Comparison of ENCODE assay signal across 8 cellular contexts in the genomic region with DNA sequence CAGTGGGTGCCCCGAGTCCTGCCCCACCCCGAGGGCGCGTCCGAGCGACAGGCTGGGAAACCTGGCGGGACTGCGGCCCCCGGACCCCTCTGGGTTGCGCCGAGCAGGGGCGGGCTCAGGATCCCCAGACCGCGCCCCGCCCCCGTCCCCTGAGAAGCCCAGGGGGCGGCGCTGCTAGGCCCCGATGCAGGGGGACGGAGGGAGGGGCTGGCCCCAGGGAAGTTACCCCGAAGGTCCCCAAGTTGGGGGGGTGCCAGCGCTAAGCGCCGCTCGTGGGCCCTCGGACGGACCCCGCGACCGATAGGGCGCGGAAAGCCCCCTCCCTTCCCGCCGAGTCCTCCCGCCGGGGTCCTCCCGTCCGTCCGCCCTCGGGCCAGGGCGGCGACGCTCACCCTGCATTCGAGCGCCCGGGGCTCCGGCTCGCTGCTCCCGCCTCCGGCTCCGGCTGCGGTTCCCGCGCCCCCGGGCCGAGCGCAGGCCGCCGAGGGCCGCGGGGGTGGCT. TPM values are rescaled to one million over a fixed set of nuclear protein-coding genes. Genes with fewer than 3 reads are reported as not detected.
A peak's percentile ranks its signal among the peaks of the same experiment; 100 is the strongest.
DNase-seq lines count a peak whose midpoint lies in the region; ATAC-seq, FAIRE-seq and TF ChIP-seq lines count a peak whose summit lies in the region.

No MANE protein-coding gene starts in this region.

- H3K27ac ChIP-seq in brain microvascular endothelial cell: no peak overlapping the region
- no peak overlapping the region for H3K27ac ChIP-seq in right lobe of liver

- H3K27me3 ChIP-seq in brain microvascular endothelial cell (replicated peaks) (no peaks in the 10 kb centered on the region), right lobe of liver (no peaks in the 10 kb centered on the region)

- TF ChIP-seq POLR2A in right lobe of liver (IDR thresholded peaks at IDR 0.05): no peak

- in situ Hi-C loops in brain microvascular endothelial cell (cut with HindIII; ENCODE audit: low pct_ligation_motif_present, low sequenced_read_pairs): no loop called here

- intact Hi-C loops in right lobe of liver (cut with DNase I): no loop called here

- peaks cover 0 to 12% (median 5%) of the 10 kb centered on the region in 4 donors for H3K4me1 ChIP-seq in right lobe of liver

- H3K36me3 ChIP-seq in brain microvascular endothelial cell (replicated peaks) (no peaks in the 10 kb centered on the region), right lobe of liver (no peaks in the 10 kb centered on the region)

- H3K4me3 ChIP-seq in brain microvascular endothelial cell (ENCODE audit: low read depth, low read length): peak overlapping the region; percentile 50
- peak overlapping the region; percentile 42 to 73 (median 71) for H3K4me3 ChIP-seq in right lobe of liver

- ATAC-seq in HG03442 (IDR thresholded peaks at IDR 0.05; ENCODE audit: unreplicated experiment) (peak; percentile 16), right lobe of liver (peak in 3 of 4 donors; percentile 6 to 8 (median 8)), GM19395 (IDR thresholded peaks at IDR 0.05; ENCODE audit: unreplicated experiment) (no peak)

- no peaks in the 10 kb centered on the region for H3K9me3 ChIP-seq in right lobe of liver

- peak; percentile 85 for DNase-seq in GM10266 (ENCODE audit: extremely low spot score)
- no peak for DNase-seq in brain microvascular endothelial cell
- DNase-seq in right lobe of liver: peak in 1 of 3 donors; percentile 66
- no peak for DNase-seq in frontal cortex (ENCODE audit: low spot score in 2 of 2)
- no peak for DNase-seq in 8988T
- no peak for DNase-seq in amygdala (lab: John Stamatoyannopoulos, UW)

- WGBS in right lobe of liver (ENCODE audit: insufficient coverage, low coverage, low lambda C conversion rate, missing lambda C conversion rate): no CpG with 5 or more reads among the region's 61 CpGs

- no peak for TF ChIP-seq CTCF in GM10266 (IDR thresholded peaks at IDR 0.05; ENCODE audit: control insufficient read depth, insufficient read depth, low read depth, missing control alignments)
- TF ChIP-seq CTCF in brain microvascular endothelial cell (IDR thresholded peaks at IDR 0.05; ENCODE audit: low read depth, low read length, missing control alignments): no peak
- TF ChIP-seq CTCF in right lobe of liver (IDR thresholded peaks at IDR 0.05): no peak

- FAIRE-seq in frontal cortex (lab: Jason Lieb, UNC): no peak

RNA-seq across cellular contexts. Expression of a gene that starts 0.4 kb away (rescaled TPM):
- 10 to 100 TPM in 1 of 6 experiments, 1 to 10 TPM in 5; 1.5 to 34.6 (median 6.6) TPM for total RNA-seq in right lobe of liver
- 22.0 TPM for total RNA-seq in frontal cortex

RNA-seq across cellular contexts. Expression of a gene that starts 16.5 kb away (rescaled TPM):
- total RNA-seq in right lobe of liver: not detected
- total RNA-seq in frontal cortex: not detected

RNA-seq across cellular contexts. Expression of a gene that starts 24.7 kb away (rescaled TPM):
- total RNA-seq in right lobe of liver: 10 to 100 TPM; 15.9 to 28.5 (median 20.4) TPM
- total RNA-seq in frontal cortex: 21.6 TPM

RNA-seq across cellular contexts. Expression of a gene that starts 54.6 kb away (rescaled TPM):
- total RNA-seq in right lobe of liver: 10 to 100 TPM in 5 of 6 experiments, 1 to 10 TPM in 1; 8.4 to 20.5 (median 14.4) TPM
- total RNA-seq in frontal cortex: 4.5 TPM
